In genomic region chr19:55447421-55448174, GRCh38 we compare ENCODE assay signal across 9 cellular contexts. TPM values are rescaled to one million over a fixed set of nuclear protein-coding genes. Genes with fewer than 3 reads are reported as not detected.
A peak's percentile ranks its signal among the peaks of the same experiment; 100 is the strongest.
DNase-seq lines count a peak whose midpoint lies in the region; ATAC-seq and TF ChIP-seq lines count a peak whose summit lies in the region.
"Had no signal": no experiment of that assay in that cellular context is flagged by ENCODE, and none has a peak within 500 bp of the region (broad histone marks: within the 10 kb centered on the region; RNA-seq: fewer than 3 reads in every experiment).

No MANE protein-coding gene starts in this region.

- H3K27me3 Mint-ChIP-seq in osteocyte (ENCODE audit: unreplicated experiment) = peaks cover 33% of the 10 kb centered on the region

- no peaks in the 10 kb centered on the region for H3K9me3 Mint-ChIP-seq in osteocyte (ENCODE audit: unreplicated experiment)

- H3K27ac ChIP-seq in cingulate gyrus (ENCODE audit: low read depth, low read length) = peak overlapping the region; percentile 83
- no peak overlapping the region for H3K27ac ChIP-seq in coronary artery

- TF ChIP-seq CTCF in osteocyte (IDR thresholded peaks at IDR 0.05) = peak; percentile 6
- TF ChIP-seq CTCF in coronary artery (IDR thresholded peaks at IDR 0.05) = no peak

- H3K4me1 Mint-ChIP-seq in osteocyte (ENCODE audit: unreplicated experiment) = peaks cover 9% of the 10 kb centered on the region

- no peak overlapping the region for H3K4me3 Mint-ChIP-seq in osteocyte (ENCODE audit: unreplicated experiment)

- H3K36me3 Mint-ChIP-seq in osteocyte (ENCODE audit: unreplicated experiment) = peaks cover 2% of the 10 kb centered on the region

- no peak overlapping the region for H3K4me3 ChIP-seq in coronary artery

- no peak for ATAC-seq in HG02571 (IDR thresholded peaks at IDR 0.05; ENCODE audit: unreplicated experiment)

- DNase-seq in DMS153 (lab: John Stamatoyannopoulos, UW) = peak; percentile 29
- no peak for DNase-seq in DMS153 treated with DMSO at 0.1 percent for 48 hours (lab: John Stamatoyannopoulos, UW; ENCODE audit: unreplicated experiment)
- peak; percentile 80 for DNase-seq in NCI-H2171 treated with DMSO at 0.1 percent for 48 hours (lab: John Stamatoyannopoulos, UW)
- no peak for DNase-seq in osteocyte (ENCODE audit: extremely low spot score, unreplicated experiment)
- DNase-seq in coronary artery (ENCODE audit: low spot score) = no peak
- DNase-seq in NK-92 treated with Interleukin-12 subunit alpha and Interleukin-12 subunit beta, amount 100 ng/mL, for 24 hours (lab: John Stamatoyannopoulos, UW) = no peak

- H3K27ac Mint-ChIP-seq in osteocyte (ENCODE audit: unreplicated experiment) = no peak overlapping the region

RNA-seq across cellular contexts. Expression of gene SHISA7, which starts 4.5 kb away (rescaled TPM):
- total RNA-seq in osteocyte = not detected in 2 replicates

RNA-seq across cellular contexts. Expression of gene ISOC2, which starts 13.8 kb away (rescaled TPM):
- 37.0 and 39.8 TPM in 2 replicates for total RNA-seq in osteocyte

RNA-seq across cellular contexts. Expression of gene C19orf85, which starts 17.0 kb away (rescaled TPM):
- total RNA-seq in osteocyte = not detected in 2 replicates
- total RNA-seq: urinary bladder had no signal

RNA-seq across cellular contexts. Expression of gene ZNF628, which starts 28.8 kb away (rescaled TPM):
- total RNA-seq in osteocyte = 10.4 and 11.6 TPM in 2 replicates

RNA-seq across cellular contexts. Expression of gene NAT14, which starts 37.4 kb away (rescaled TPM):
- total RNA-seq in osteocyte = 54.2 and 58.2 TPM in 2 replicates

Comparison
In these comparisons a context has a peak if more than half of its experiments do, and no peak if none do; other contexts are left out.
1. DNase-seq: peak in DMS153 (single experiment) and NCI-H2171 treated with DMSO at 0.1 percent for 48 hours (single experiment); none in DMS153 treated with DMSO at 0.1 percent for 48 hours (single experiment), osteocyte (single experiment), coronary artery (single experiment) and NK-92 treated with Interleukin-12 subunit alpha and Interleukin-12 subunit beta, amount 100 ng/mL, for 24 hours (single experiment).